ENCODE assay signal across 8 cellular contexts in genomic region chr11:8262552-8263108, GRCh38. TPM values are rescaled to one million over a fixed set of nuclear protein-coding genes. Genes with fewer than 3 reads are reported as not detected.
A peak's percentile ranks its signal among the peaks of the same experiment; 100 is the strongest.
DNase-seq lines count a peak whose midpoint lies in the region; ATAC-seq, FAIRE-seq and TF ChIP-seq lines count a peak whose summit lies in the region.

No MANE protein-coding gene starts in this region.

- no peak for FAIRE-seq in A549 (lab: Jason Lieb, UNC)

- no peak for TF ChIP-seq RAD21 in A549 (conservative IDR thresholded peaks at IDR 0.05 in 1 of 2, IDR thresholded peaks at IDR 0.05 in 1 of 2)

- in situ Hi-C loops in brain microvascular endothelial cell (cut with HindIII; ENCODE audit: low pct_ligation_motif_present, low sequenced_read_pairs) = no loop called here

- DNase-seq in A549 (ENCODE audit: low read depth in 1 of 2, low spot score in 1 of 2) = peak in 1 of 2 experiments; percentile 41
- DNase-seq in NCI-H2227 treated with DMSO at 0.1 percent for 48 hours (lab: John Stamatoyannopoulos, UW) = peak; percentile 13
- DNase-seq in brain microvascular endothelial cell = peak; percentile 40
- peak; percentile 83 for DNase-seq in iPS-NIHi11 (ENCODE audit: low spot score)
- no peak for DNase-seq in middle frontal gyrus (ENCODE audit: extremely low spot score, low spot score)

- no peak for TF ChIP-seq EP300 in A549 (IDR thresholded peaks at IDR 0.05)

- no peak for TF ChIP-seq CTCF in A549 (IDR thresholded peaks at IDR 0.05)
- TF ChIP-seq CTCF in brain microvascular endothelial cell (IDR thresholded peaks at IDR 0.05; ENCODE audit: low read depth, low read length, missing control alignments) = no peak

- CTCF ChIA-PET in A549 (lab: Yijun Ruan, JAX) = interaction anchor here (0.9 to 16.5 kb wide), 17 partner anchors 9 to 312 kb away, joined by 3 to 424 read pairs (median 9); no protein-coding TSS in a partner anchor

- ATAC-seq in A549 (peak; percentile 48 to 55), GM18502 (IDR thresholded peaks at IDR 0.05; ENCODE audit: poor library complexity, unreplicated experiment) (peak; percentile 44), GM19395 (IDR thresholded peaks at IDR 0.05; ENCODE audit: unreplicated experiment) (no peak)

- no peaks in the 10 kb centered on the region for H3K36me3 ChIP-seq in brain microvascular endothelial cell (replicated peaks)

- H3K4me1 ChIP-seq in A549 = peaks cover 4% of the 10 kb centered on the region; the same call in 1 of the 3 replicates

- H3K27ac ChIP-seq in A549 = peak overlapping the region; percentile 32 to 64; a peak in 4 of 6 replicates
- no peak overlapping the region for H3K27ac ChIP-seq in brain microvascular endothelial cell
- peak overlapping the region in 6 of 21 experiments; percentile 26 to 51 (median 43) for H3K27ac ChIP-seq in skin epidermis

- peak overlapping the region; percentile 100 for H3K4me2 ChIP-seq in A549

- WGBS in A549 (ENCODE audit: missing lambda C conversion rate) = 40% methylated on average over 17 of the region's 66 CpGs

- H3K27me3 ChIP-seq in brain microvascular endothelial cell (replicated peaks) = peaks cover 49% of the 10 kb centered on the region

- H3K4me3 ChIP-seq in A549 (peak overlapping the region; percentile 66), brain microvascular endothelial cell (ENCODE audit: low read depth, low read length) (peak overlapping the region; percentile 45), skin epidermis (peak overlapping the region; percentile 28 to 53 (median 38))

- no peak for TF ChIP-seq POLR2A in A549 (IDR thresholded peaks at IDR 0.05; ENCODE audit: low read length)

- POLR2A ChIA-PET in A549 (lab: Yijun Ruan, JAX) = no interaction called here

- H3K9me3 ChIP-seq in A549 = no peaks in the 10 kb centered on the region

TF ChIP-seq in A549, 52 proteins besides CTCF, POLR2A, EP300 and RAD21:
- TF ChIP-seq E2F6 (IDR thresholded peaks at IDR 0.05; ENCODE audit: borderline replicate concordance, low read depth) (peak; percentile 50; the same call in 1 of the 2 replicates), CHD4 (IDR thresholded peaks at IDR 0.05; ENCODE audit: borderline replicate concordance) (no peak)

RNA-seq across cellular contexts. Expression of gene LMO1, which starts 1.0 kb away (rescaled TPM):
- 0.18 and 1.3 TPM in 2 replicates for polyA plus RNA-seq in A549 (2011; rRNA removed)
- 0.99 and 1.2 TPM in 2 replicates for polyA plus RNA-seq in A549 (2012; cell fraction: cytosol; rRNA removed)
- polyA plus RNA-seq in A549 (2012; cell fraction: nucleus; rRNA removed) = 1.3 and 1.4 TPM in 2 replicates
- polyA plus RNA-seq in A549 (2017; fragmentation: RNase III; extraction: RNeasy Plus Mini Kit Qiagen cat#74134 plus additional on column Dnase treatment) = 1.1 to 3.1 TPM (median 2.7 TPM) in 3 replicates
- 0.83 TPM in 1 of 2 replicates, not detected in the other for polyA minus RNA-seq in A549 (2011; rRNA and poly(A)+ RNA removed)
